Comparison of ENCODE assay signal across 1 cellular context in the genomic region with DNA sequence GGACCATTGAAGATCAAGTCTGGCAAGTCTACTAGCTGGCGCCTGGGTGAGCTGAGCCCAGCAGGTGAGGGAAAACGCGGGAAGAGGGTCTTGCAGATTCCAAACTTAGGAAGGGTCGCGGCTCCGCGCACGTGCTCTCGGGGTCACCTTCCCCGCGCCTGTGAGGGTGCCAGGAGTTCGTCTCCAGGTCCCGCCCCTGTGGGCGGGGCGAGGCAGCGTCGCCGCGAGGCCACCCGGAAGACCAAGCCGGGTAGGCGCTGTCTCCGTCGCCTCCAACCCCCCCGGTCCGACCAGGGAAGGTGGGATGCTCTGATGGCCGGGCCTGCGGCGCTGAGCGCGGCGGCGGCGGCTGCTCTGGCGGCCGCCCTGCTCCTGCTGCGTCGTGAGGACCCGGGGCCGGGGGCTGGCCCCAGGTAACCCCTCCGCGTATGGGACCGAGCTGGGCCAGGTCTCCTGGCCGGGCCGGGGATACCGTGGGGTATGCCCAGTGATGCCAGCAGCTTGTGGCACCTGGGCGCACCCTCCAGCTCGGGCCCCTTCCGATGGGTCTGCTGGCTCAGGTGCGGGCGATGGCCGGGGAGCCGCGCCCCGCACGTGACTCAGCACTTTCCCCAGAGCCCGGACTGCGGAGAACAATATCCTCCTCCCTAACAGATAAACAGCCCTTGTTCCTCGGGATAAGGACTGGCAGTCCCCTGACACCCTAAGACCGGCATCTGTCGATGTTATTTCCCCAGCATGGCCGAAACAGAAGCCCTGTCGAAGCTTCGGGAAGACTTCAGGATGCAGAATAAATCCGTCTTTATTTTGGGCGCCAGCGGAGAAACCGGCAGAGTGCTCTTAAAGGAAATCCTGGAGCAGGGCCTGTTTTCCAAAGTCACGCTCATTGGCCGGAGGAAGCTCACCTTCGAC.
TF ChIP-seq lines count a peak whose summit lies in the region.

Gene HTATIP2 (plus strand): TSS at position 215 of the 912 bp plus-strand sequence. CDS start 524 bp downstream, at position 739.

TF ChIP-seq in WTC11, 78 proteins besides CTCF, POLR2A, EP300 and RAD21 (continued from another document and continues in another):
- TF ChIP-seq, protein P1, sequence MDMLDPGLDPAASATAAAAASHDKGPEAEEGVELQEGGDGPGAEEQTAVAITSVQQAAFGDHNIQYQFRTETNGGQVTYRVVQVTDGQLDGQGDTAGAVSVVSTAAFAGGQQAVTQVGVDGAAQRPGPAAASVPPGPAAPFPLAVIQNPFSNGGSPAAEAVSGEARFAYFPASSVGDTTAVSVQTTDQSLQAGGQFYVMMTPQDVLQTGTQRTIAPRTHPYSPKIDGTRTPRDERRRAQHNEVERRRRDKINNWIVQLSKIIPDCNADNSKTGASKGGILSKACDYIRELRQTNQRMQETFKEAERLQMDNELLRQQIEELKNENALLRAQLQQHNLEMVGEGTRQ (CRISPR knock-in tag; IDR thresholded peaks at IDR 0.05), result peak; percentile 89
- 0 out of 2 replicates have a peak, but pooled peaks have one; percentile 66 for TF ChIP-seq NR2C2 (CRISPR knock-in tag; IDR thresholded peaks at IDR 0.05)
- TF ChIP-seq, protein P2, sequence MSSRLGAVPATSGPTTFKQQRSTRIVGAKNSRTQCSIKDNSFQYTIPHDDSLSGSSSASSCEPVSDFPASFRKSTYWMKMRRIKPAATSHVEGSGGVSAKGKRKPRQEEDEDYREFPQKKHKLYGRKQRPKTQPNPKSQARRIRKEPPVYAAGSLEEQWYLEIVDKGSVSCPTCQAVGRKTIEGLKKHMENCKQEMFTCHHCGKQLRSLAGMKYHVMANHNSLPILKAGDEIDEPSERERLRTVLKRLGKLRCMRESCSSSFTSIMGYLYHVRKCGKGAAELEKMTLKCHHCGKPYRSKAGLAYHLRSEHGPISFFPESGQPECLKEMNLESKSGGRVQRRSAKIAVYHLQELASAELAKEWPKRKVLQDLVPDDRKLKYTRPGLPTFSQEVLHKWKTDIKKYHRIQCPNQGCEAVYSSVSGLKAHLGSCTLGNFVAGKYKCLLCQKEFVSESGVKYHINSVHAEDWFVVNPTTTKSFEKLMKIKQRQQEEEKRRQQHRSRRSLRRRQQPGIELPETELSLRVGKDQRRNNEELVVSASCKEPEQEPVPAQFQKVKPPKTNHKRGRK (CRISPR knock-in tag; IDR thresholded peaks at IDR 0.05; ENCODE audit: borderline replicate concordance), result no peak
- TF ChIP-seq, protein P3, sequence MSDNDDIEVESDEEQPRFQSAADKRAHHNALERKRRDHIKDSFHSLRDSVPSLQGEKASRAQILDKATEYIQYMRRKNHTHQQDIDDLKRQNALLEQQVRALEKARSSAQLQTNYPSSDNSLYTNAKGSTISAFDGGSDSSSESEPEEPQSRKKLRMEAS (CRISPR knock-in tag; IDR thresholded peaks at IDR 0.05), result peak; percentile 98
- no peak for TF ChIP-seq RORB (CRISPR knock-in tag; IDR thresholded peaks at IDR 0.05)
- peak; percentile 76 for TF ChIP-seq FOXK1 (CRISPR knock-in tag; IDR thresholded peaks at IDR 0.05)
- TF ChIP-seq TEAD4 (CRISPR knock-in tag; IDR thresholded peaks at IDR 0.05), result no peak; the same call in 1 of the 2 replicates
- no peak for TF ChIP-seq CBFB (CRISPR knock-in tag; IDR thresholded peaks at IDR 0.05; ENCODE audit: low read depth)
- TF ChIP-seq TCF7 (CRISPR knock-in tag; IDR thresholded peaks at IDR 0.05; ENCODE audit: low read depth), result no peak
- TF ChIP-seq ZNF219 (CRISPR knock-in tag; IDR thresholded peaks at IDR 0.05; ENCODE audit: borderline replicate concordance), result 0 out of 2 replicates have a peak, but pooled peaks have one; percentile 58
- no peak for TF ChIP-seq ZNF671 (CRISPR knock-in tag; IDR thresholded peaks at IDR 0.05)
- peak; percentile 87 for TF ChIP-seq ARID4B (CRISPR knock-in tag; IDR thresholded peaks at IDR 0.05; ENCODE audit: borderline replicate concordance)
- TF ChIP-seq, protein P4, sequence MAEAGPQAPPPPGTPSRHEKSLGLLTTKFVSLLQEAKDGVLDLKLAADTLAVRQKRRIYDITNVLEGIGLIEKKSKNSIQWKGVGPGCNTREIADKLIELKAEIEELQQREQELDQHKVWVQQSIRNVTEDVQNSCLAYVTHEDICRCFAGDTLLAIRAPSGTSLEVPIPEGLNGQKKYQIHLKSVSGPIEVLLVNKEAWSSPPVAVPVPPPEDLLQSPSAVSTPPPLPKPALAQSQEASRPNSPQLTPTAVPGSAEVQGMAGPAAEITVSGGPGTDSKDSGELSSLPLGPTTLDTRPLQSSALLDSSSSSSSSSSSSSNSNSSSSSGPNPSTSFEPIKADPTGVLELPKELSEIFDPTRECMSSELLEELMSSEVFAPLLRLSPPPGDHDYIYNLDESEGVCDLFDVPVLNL (CRISPR knock-in tag; IDR thresholded peaks at IDR 0.05; ENCODE audit: borderline replicate concordance, low read depth), result no peak
- TF ChIP-seq E2F5 (CRISPR knock-in tag; IDR thresholded peaks at IDR 0.05), result no peak
- TF ChIP-seq ESRRA (CRISPR knock-in tag; IDR thresholded peaks at IDR 0.05; ENCODE audit: borderline replicate concordance), result peak; percentile 90
- TF ChIP-seq SOX15 (CRISPR knock-in tag; IDR thresholded peaks at IDR 0.05), result no peak
- no peak for TF ChIP-seq ELF4 (CRISPR knock-in tag; IDR thresholded peaks at IDR 0.05; ENCODE audit: low read depth)
- no peak for TF ChIP-seq NR3C1 (CRISPR knock-in tag; conservative IDR thresholded peaks at IDR 0.05; ENCODE audit: low read depth)
- TF ChIP-seq EMX1 (CRISPR knock-in tag; IDR thresholded peaks at IDR 0.05), result no peak
- no peak; the same call in 1 of the 2 replicates for TF ChIP-seq HMGXB4 (CRISPR knock-in tag; IDR thresholded peaks at IDR 0.05)
- peak; percentile 75 for TF ChIP-seq SP1 (CRISPR knock-in tag; conservative IDR thresholded peaks at IDR 0.05)
- no peak for TF ChIP-seq NR1H2 (CRISPR knock-in tag; IDR thresholded peaks at IDR 0.05)
- TF ChIP-seq, protein P5, sequence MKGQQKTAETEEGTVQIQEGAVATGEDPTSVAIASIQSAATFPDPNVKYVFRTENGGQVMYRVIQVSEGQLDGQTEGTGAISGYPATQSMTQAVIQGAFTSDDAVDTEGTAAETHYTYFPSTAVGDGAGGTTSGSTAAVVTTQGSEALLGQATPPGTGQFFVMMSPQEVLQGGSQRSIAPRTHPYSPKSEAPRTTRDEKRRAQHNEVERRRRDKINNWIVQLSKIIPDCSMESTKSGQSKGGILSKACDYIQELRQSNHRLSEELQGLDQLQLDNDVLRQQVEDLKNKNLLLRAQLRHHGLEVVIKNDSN (CRISPR knock-in tag; IDR thresholded peaks at IDR 0.05), result peak; percentile 86
- TF ChIP-seq SMAD3 (CRISPR knock-in tag; IDR thresholded peaks at IDR 0.05; ENCODE audit: borderline replicate concordance), result peak; percentile 86; the same call in 1 of the 2 replicates
- TF ChIP-seq TP53 (CRISPR knock-in tag; IDR thresholded peaks at IDR 0.05), result peak; percentile 54; the same call in 1 of the 2 replicates
- no peak; the same call in 1 of the 2 replicates for TF ChIP-seq CREM (CRISPR knock-in tag; IDR thresholded peaks at IDR 0.05)
- no peak for TF ChIP-seq ZNF396 (CRISPR knock-in tag; IDR thresholded peaks at IDR 0.05; ENCODE audit: borderline replicate concordance)
- no peak for TF ChIP-seq ZBTB21 (CRISPR knock-in tag; IDR thresholded peaks at IDR 0.05; ENCODE audit: borderline replicate concordance)
- peak; percentile 94 for TF ChIP-seq ZNF138 (CRISPR knock-in tag; conservative IDR thresholded peaks at IDR 0.05)
- no peak for TF ChIP-seq HMGA2 (CRISPR knock-in tag; IDR thresholded peaks at IDR 0.05)
- no peak for TF ChIP-seq ZMAT4 (CRISPR knock-in tag; IDR thresholded peaks at IDR 0.05)
- 0 out of 2 replicates have a peak, but pooled peaks have one; percentile 81 for TF ChIP-seq CREB1 (CRISPR knock-in tag; IDR thresholded peaks at IDR 0.05)
- TF ChIP-seq, protein P6, sequence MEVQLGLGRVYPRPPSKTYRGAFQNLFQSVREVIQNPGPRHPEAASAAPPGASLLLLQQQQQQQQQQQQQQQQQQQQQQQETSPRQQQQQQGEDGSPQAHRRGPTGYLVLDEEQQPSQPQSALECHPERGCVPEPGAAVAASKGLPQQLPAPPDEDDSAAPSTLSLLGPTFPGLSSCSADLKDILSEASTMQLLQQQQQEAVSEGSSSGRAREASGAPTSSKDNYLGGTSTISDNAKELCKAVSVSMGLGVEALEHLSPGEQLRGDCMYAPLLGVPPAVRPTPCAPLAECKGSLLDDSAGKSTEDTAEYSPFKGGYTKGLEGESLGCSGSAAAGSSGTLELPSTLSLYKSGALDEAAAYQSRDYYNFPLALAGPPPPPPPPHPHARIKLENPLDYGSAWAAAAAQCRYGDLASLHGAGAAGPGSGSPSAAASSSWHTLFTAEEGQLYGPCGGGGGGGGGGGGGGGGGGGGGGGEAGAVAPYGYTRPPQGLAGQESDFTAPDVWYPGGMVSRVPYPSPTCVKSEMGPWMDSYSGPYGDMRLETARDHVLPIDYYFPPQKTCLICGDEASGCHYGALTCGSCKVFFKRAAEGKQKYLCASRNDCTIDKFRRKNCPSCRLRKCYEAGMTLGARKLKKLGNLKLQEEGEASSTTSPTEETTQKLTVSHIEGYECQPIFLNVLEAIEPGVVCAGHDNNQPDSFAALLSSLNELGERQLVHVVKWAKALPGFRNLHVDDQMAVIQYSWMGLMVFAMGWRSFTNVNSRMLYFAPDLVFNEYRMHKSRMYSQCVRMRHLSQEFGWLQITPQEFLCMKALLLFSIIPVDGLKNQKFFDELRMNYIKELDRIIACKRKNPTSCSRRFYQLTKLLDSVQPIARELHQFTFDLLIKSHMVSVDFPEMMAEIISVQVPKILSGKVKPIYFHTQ (CRISPR knock-in tag; IDR thresholded peaks at IDR 0.05), result no peak
- peak; percentile 84 for TF ChIP-seq ETV6 (CRISPR knock-in tag; IDR thresholded peaks at IDR 0.05)
- no peak for TF ChIP-seq ZNF425 (CRISPR knock-in tag; conservative IDR thresholded peaks at IDR 0.05)
- peak; percentile 96 for TF ChIP-seq NFE2L1 (CRISPR knock-in tag; IDR thresholded peaks at IDR 0.05)
- TF ChIP-seq MYBL2 (CRISPR knock-in tag; IDR thresholded peaks at IDR 0.05), result no peak
- no peak for TF ChIP-seq GRHL2 (CRISPR knock-in tag; IDR thresholded peaks at IDR 0.05; ENCODE audit: insufficient replicate concordance, severe bottlenecking)
- TF ChIP-seq RELA (CRISPR knock-in tag; IDR thresholded peaks at IDR 0.05; ENCODE audit: borderline replicate concordance), result peak; percentile 89
- TF ChIP-seq ZNF423 (CRISPR knock-in tag; IDR thresholded peaks at IDR 0.05), result no peak
